In genomic region chr10:59155556-59155955, GRCh38 we compare ENCODE assay signal across 30 cellular contexts.
"Had no signal": no experiment of that assay in that cellular context is flagged by ENCODE, and none has a peak within 500 bp of the region (broad histone marks: within the 10 kb centered on the region; RNA-seq: fewer than 3 reads in every experiment).

No MANE protein-coding gene starts in this region.

- H3K4me3 ChIP-seq: adrenal gland, ascending aorta, body of pancreas, breast epithelium, cardiac muscle cell had no signal

- H3K27ac ChIP-seq: adrenal gland, ascending aorta, body of pancreas, brain microvascular endothelial cell, breast epithelium, cardiac muscle cell had no signal

- DNase-seq: activated effector memory CD4-positive, alpha-beta T cell treated with anti-CD3 and anti-CD28 coated beads, Interleukin-2, amount 50 U/mL, for 16 hours; activated effector memory CD4-positive, alpha-beta T cell treated with Interleukin-2 at 50 U/mL for 16 hours; activated gamma-delta T cell; activated gamma-delta T cell treated with Interleukin-2 at 50 U/mL for 16 hours; activated naive CD4-positive, alpha-beta T cell; activated naive CD4-positive, alpha-beta T cell treated with anti-CD3 and anti-CD28 coated beads for 36 hours; activated naive CD4-positive, alpha-beta T cell treated with anti-CD3 and anti-CD28 coated beads, Interleukin-2, amount 10 ng/mL, durations not matched to agents 7 days and 5 days; activated naive CD4-positive, alpha-beta T cell treated with anti-CD3 and anti-CD28 coated beads, Interleukin-2, amount 50 U/mL, for 16 hours; activated naive CD4-positive, alpha-beta T cell treated with Interleukin-2 at 50 U/mL for 16 hours; activated naive CD8-positive, alpha-beta T cell treated with anti-CD3 and anti-CD28 coated beads for 36 hours; activated naive CD8-positive, alpha-beta T cell treated with anti-CD3 and anti-CD28 coated beads, Interleukin-2, amount 10 ng/mL, durations not matched to agents 7 days and 5 days; activated naive CD8-positive, alpha-beta T cell treated with anti-CD3 and anti-CD28 coated beads, Interleukin-2, amount 50 U/mL, for 24 hours; activated T-cell treated with anti-CD3 and anti-CD28 coated beads, Interleukin-2, amount 50 U/mL, for 1 hour; activated T-cell treated with anti-CD3 and anti-CD28 coated beads, Interleukin-2, amount 50 U/mL, for 24 hours; activated T-cell treated with anti-CD3 and anti-CD28 coated beads, Interleukin-2, amount 50 U/mL, for 4 hours; activated T-cell treated with anti-CD3 and anti-CD28 coated beads, Interleukin-2, amount 50 U/mL, for 48 hours; activated T-cell treated with anti-CD3 and anti-CD28 coated beads, Interleukin-2, amount 50 U/mL, for 72 hours; adrenal gland; amniotic stem cell; amygdala; anterior cingulate cortex; aorta; body of pancreas; brain microvascular endothelial cell; caudate nucleus; central memory CD4-positive, alpha-beta T cell; cerebellar nuclear complex had no signal

- H3K4me1 ChIP-seq: adrenal gland, ascending aorta, body of pancreas, breast epithelium had no signal

- H3K9me3 ChIP-seq: adrenal gland, ascending aorta, body of pancreas, breast epithelium had no signal

- H3K36me3 ChIP-seq: adrenal gland, ascending aorta, brain microvascular endothelial cell, breast epithelium, cardiac muscle cell had no signal

- H3K27me3 ChIP-seq: adrenal gland, ascending aorta, body of pancreas, brain microvascular endothelial cell, breast epithelium, cardiac muscle cell had no signal
